ENCODE assay signal across 18 cellular contexts in the genomic region with DNA sequence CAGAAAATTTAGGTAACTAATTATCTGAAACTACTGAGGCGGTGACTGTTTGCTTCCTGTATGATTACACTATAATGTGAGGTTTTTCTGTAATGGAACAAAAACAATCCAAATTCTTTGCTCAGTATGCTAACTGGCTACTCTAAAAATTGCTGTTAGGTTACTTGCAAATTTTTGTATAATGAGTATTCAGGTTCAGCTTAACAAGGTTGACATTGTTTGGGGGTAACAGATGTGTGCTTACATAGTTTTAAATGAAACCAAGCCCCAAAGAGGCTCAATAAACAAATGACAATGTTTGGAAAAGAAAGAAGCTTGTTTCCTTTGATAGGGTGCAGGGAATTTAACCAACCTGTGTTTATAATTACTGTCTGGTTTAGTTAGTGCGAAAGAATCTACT.
DNase-seq lines count a peak whose midpoint lies in the region; TF ChIP-seq lines count a peak whose summit lies in the region.
"Had no signal": no experiment of that assay in that cellular context is flagged by ENCODE, and none has a peak within 500 bp of the region (broad histone marks: within the 10 kb centered on the region; RNA-seq: fewer than 3 reads in every experiment).

No MANE protein-coding gene starts in this region.

- H3K27ac Mint-ChIP-seq in nephron: peak overlapping the region; percentile 14 to 34 (median 17)
- H3K27ac Mint-ChIP-seq: dendritic cell treated with granulocyte-macrophage colony-stimulating factor and Interleukin-4, amounts not matched to agents 40 ng/mL and 50 ng/mL, for 4 days; H9; immature natural killer cell had no signal

- DNase-seq in EH (ENCODE audit: low read depth) (peak; percentile 72), NCI-H526 (lab: John Stamatoyannopoulos, UW) (peak; percentile 71 to 84), dedifferentiated amniotic fluid mesenchymal stem cell (ENCODE audit: extremely low spot score) (peak; percentile 26), putamen (ENCODE audit: low spot score) (no peak), NCI-H226 (no peak), NCI-H1930 (lab: John Stamatoyannopoulos, UW) (no peak), foreskin melanocyte (no peak)
- DNase-seq: activated effector memory CD4-positive, alpha-beta T cell treated with anti-CD3 and anti-CD28 coated beads, Interleukin-2, amount 50 U/mL, for 16 hours; aorta; H9; immature natural killer cell; NCI-H187; NCI-H446 treated with DMSO at 0.1 percent for 48 hours; stimulated activated naive CD4-positive, alpha-beta T cell; T-helper 9 cell; transverse colon had no signal

- H3K36me3 Mint-ChIP-seq in nephron (ENCODE audit: low read depth): no peaks in the 10 kb centered on the region
- H3K36me3 Mint-ChIP-seq: immature natural killer cell had no signal

- H3K4me3 Mint-ChIP-seq in nephron: no peak overlapping the region
- H3K4me3 Mint-ChIP-seq: dendritic cell treated with granulocyte-macrophage colony-stimulating factor and Interleukin-4, amounts not matched to agents 40 ng/mL and 50 ng/mL, for 4 days; H9; immature natural killer cell had no signal

- peaks cover 2% of the 10 kb centered on the region for H3K9me3 Mint-ChIP-seq in nephron
- H3K9me3 Mint-ChIP-seq: dendritic cell treated with granulocyte-macrophage colony-stimulating factor and Interleukin-4, amounts not matched to agents 40 ng/mL and 50 ng/mL, for 4 days; immature natural killer cell had no signal

- no peaks in the 10 kb centered on the region for H3K27me3 Mint-ChIP-seq in nephron (ENCODE audit: low read depth)
- H3K27me3 Mint-ChIP-seq: dendritic cell treated with granulocyte-macrophage colony-stimulating factor and Interleukin-4, amounts not matched to agents 40 ng/mL and 50 ng/mL, for 4 days had no signal

- peaks cover 9% of the 10 kb centered on the region for H3K4me1 Mint-ChIP-seq in nephron
- H3K4me1 Mint-ChIP-seq: immature natural killer cell had no signal

- TF ChIP-seq CTCF in nephron (IDR thresholded peaks at IDR 0.05; ENCODE audit: unreplicated experiment in 3 of 3): no peak

Comparison
In these comparisons a context has a peak if more than half of its experiments do, and no peak if none do; other contexts are left out.
1. DNase-seq: peak in EH (single experiment), NCI-H526 (2 of 2) and dedifferentiated amniotic fluid mesenchymal stem cell (single experiment); none in putamen (single experiment), NCI-H226 (single experiment), NCI-H1930 (0 of 2) and foreskin melanocyte (single experiment).